Comparison of ENCODE assay signal across 11 cellular contexts in genomic region chr11:311008-311748, GRCh38. TPM values are rescaled to one million over a fixed set of nuclear protein-coding genes. Genes with fewer than 3 reads are reported as not detected.
DNase-seq lines count a peak whose midpoint lies in the region; ATAC-seq, FAIRE-seq and TF ChIP-seq lines count a peak whose summit lies in the region.
"Not testable (repeated sequence)": the region's sequence is repeated elsewhere in the genome, so short reads cannot be mapped to it uniquely, and the experiment has no call there.
"Had no signal": no experiment of that assay in that cellular context is flagged by ENCODE, and none has a peak within 500 bp of the region (broad histone marks: within the 10 kb centered on the region; RNA-seq: fewer than 3 reads in every experiment).

No MANE protein-coding gene starts in this region.

- H3K27ac Mint-ChIP-seq in activated CD8-positive, alpha-beta T cell treated with anti-CD3 and anti-CD28 coated beads for 36 hours = peak overlapping the region; percentile 91
- H3K27ac Mint-ChIP-seq in natural killer cell = peak overlapping the region; percentile 92 to 99
- peak overlapping the region; percentile 20 for H3K27ac Mint-ChIP-seq in stimulated activated naive B cell treated with anti-CD40 and anti-IgM and Interleukin-4, amounts not matched to agents 10 μg/mL and 1 μg/mL and 100 μg/mL, for 72 hours

- H3K27me3 Mint-ChIP-seq in activated CD8-positive, alpha-beta T cell treated with anti-CD3 and anti-CD28 coated beads for 36 hours; natural killer cell (ENCODE audit: low read depth in 2 of 2); stimulated activated naive B cell treated with anti-CD40 and anti-IgM and Interleukin-4, amounts not matched to agents 10 μg/mL and 1 μg/mL and 100 μg/mL, for 72 hours: not testable (repeated sequence)

- H3K9me3 ChIP-seq in BLaER1 = not testable (repeated sequence)

- not testable (repeated sequence) for H3K27ac ChIP-seq in BLaER1

- peak; percentile 32 for ATAC-seq in GM21423 (IDR thresholded peaks at IDR 0.05; ENCODE audit: unreplicated experiment)
- ATAC-seq in HG03565 (IDR thresholded peaks at IDR 0.05; ENCODE audit: unreplicated experiment) = peak; percentile 32
- ATAC-seq in activated CD8-positive, alpha-beta T cell treated with anti-CD3 and anti-CD28 coated beads for 36 hours = peak; percentile 22
- ATAC-seq in left cardiac atrium = peak; percentile 71 to 74
- ATAC-seq in natural killer cell = peak; percentile 45 to 63 (median 55)
- peak; percentile 30 to 63 for ATAC-seq in stimulated activated naive B cell treated with anti-CD40 and anti-IgM and Interleukin-4, amounts not matched to agents 10 μg/mL and 1 μg/mL and 100 μg/mL, for 72 hours (replicated peaks)

- not testable (repeated sequence) for H3K9ac ChIP-seq in BLaER1

- not testable (repeated sequence) for H3K36me3 ChIP-seq in BLaER1; bronchial epithelial cell (ENCODE audit: control insufficient read depth, insufficient read depth, low read length)

- 0 out of 2 replicates have a peak overlapping the region, but pooled peaks have one; percentile 39 for H3K4me3 ChIP-seq in BLaER1
- H3K4me3 ChIP-seq in bronchial epithelial cell (ENCODE audit: low read depth, low read length) = peak overlapping the region; percentile 13

- H3K4me2 ChIP-seq in BLaER1 = peak overlapping the region; percentile 85

- H3K27me3 ChIP-seq in BLaER1; bronchial epithelial cell (ENCODE audit: control insufficient read depth, insufficient read depth, low read length): not testable (repeated sequence)

- POLR2A ChIA-PET in activated CD8-positive, alpha-beta T cell treated with anti-CD3 and anti-CD28 coated beads for 36 hours (lab: Charles Lee) = interaction anchor here (0.8 to 2.6 kb wide), 10 partner anchors 9 to 138 kb away, joined by 3 to 18 read pairs (median 6); partner anchors contain the start of genes BET1L, PGGHG and RIC8A

- intact Hi-C loops in activated CD8-positive, alpha-beta T cell treated with anti-CD3 and anti-CD28 coated beads for 36 hours (cut with micrococcal nuclease) = loop anchor here (10.0 kb wide), 1 partner anchor 46 kb away; no protein-coding TSS in a partner anchor
- intact Hi-C loops in left cardiac atrium (cut with DNase I); natural killer cell (cut with micrococcal nuclease): not testable (repeated sequence)

- H3K9me3 Mint-ChIP-seq in activated CD8-positive, alpha-beta T cell treated with anti-CD3 and anti-CD28 coated beads for 36 hours; natural killer cell; stimulated activated naive B cell treated with anti-CD40 and anti-IgM and Interleukin-4, amounts not matched to agents 10 μg/mL and 1 μg/mL and 100 μg/mL, for 72 hours: not testable (repeated sequence)

- peak; percentile 42 for DNase-seq in activated CD8-positive, alpha-beta T cell treated with anti-CD3 and anti-CD28 coated beads for 36 hours
- not testable (repeated sequence) for DNase-seq in bronchial epithelial cell (ENCODE audit: low read depth); left cardiac atrium; natural killer cell; stimulated activated naive B cell treated with anti-CD40 and anti-IgM and Interleukin-4, amounts not matched to agents 10 μg/mL and 1 μg/mL and 100 μg/mL, for 72 hours

- H4K20me1 ChIP-seq in BLaER1 = not testable (repeated sequence)

- CTCF ChIA-PET in activated CD8-positive, alpha-beta T cell treated with anti-CD3 and anti-CD28 coated beads for 36 hours (lab: Charles Lee) = interaction anchor here (1.7 kb wide), 1 partner anchor 60 kb away, joined by 13 read pairs; no protein-coding TSS in a partner anchor

- peaks cover 73% of the 10 kb centered on the region for H3K4me1 ChIP-seq in BLaER1

- H3K4me3 Mint-ChIP-seq in activated CD8-positive, alpha-beta T cell treated with anti-CD3 and anti-CD28 coated beads for 36 hours = peak overlapping the region; percentile 83
- peak overlapping the region; percentile 97 for H3K4me3 Mint-ChIP-seq in natural killer cell
- peak overlapping the region; percentile 66 for H3K4me3 Mint-ChIP-seq in stimulated activated naive B cell treated with anti-CD40 and anti-IgM and Interleukin-4, amounts not matched to agents 10 μg/mL and 1 μg/mL and 100 μg/mL, for 72 hours

- H3K36me3 Mint-ChIP-seq in activated CD8-positive, alpha-beta T cell treated with anti-CD3 and anti-CD28 coated beads for 36 hours (ENCODE audit: low read depth) = peaks cover 38% of the 10 kb centered on the region
- H3K36me3 Mint-ChIP-seq in natural killer cell; stimulated activated naive B cell treated with anti-CD40 and anti-IgM and Interleukin-4, amounts not matched to agents 10 μg/mL and 1 μg/mL and 100 μg/mL, for 72 hours: not testable (repeated sequence)

- not testable (repeated sequence) for TF ChIP-seq CTCF in activated CD8-positive, alpha-beta T cell treated with anti-CD3 and anti-CD28 coated beads for 36 hours (IDR thresholded peaks at IDR 0.05); bronchial epithelial cell (IDR thresholded peaks at IDR 0.05; ENCODE audit: insufficient read depth, low read length, severe bottlenecking); natural killer cell (IDR thresholded peaks at IDR 0.05)

- H3K4me1 Mint-ChIP-seq in activated CD8-positive, alpha-beta T cell treated with anti-CD3 and anti-CD28 coated beads for 36 hours (ENCODE audit: low read depth) = peaks cover 30% of the 10 kb centered on the region
- H3K4me1 Mint-ChIP-seq in natural killer cell = peaks cover 61 to 62% of the 10 kb centered on the region in 2 donors
- peaks cover 51 to 57% of the 10 kb centered on the region in 2 donors for H3K4me1 Mint-ChIP-seq in stimulated activated naive B cell treated with anti-CD40 and anti-IgM and Interleukin-4, amounts not matched to agents 10 μg/mL and 1 μg/mL and 100 μg/mL, for 72 hours

- FAIRE-seq in bronchial epithelial cell (lab: Jason Lieb, UNC) = not testable (repeated sequence)

RNA-seq across cellular contexts. Expression of gene IFITM1, which starts 2.7 kb away (rescaled TPM):
- total RNA-seq in activated CD8-positive, alpha-beta T cell treated with anti-CD3 and anti-CD28 coated beads for 36 hours = 100 to 1,000 TPM; 296 to 304 TPM
- total RNA-seq in bronchial epithelial cell (1.2 and 1.8 TPM in 2 replicates), left cardiac atrium (100 to 1,000 TPM; 151 to 215 TPM), natural killer cell (100 to 1,000 TPM; 540 to 809 (median 710) TPM)

RNA-seq across cellular contexts. Expression of gene IFITM2, which starts 3.6 kb away (rescaled TPM):
- 100 to 1,000 TPM; 540 to 549 TPM for total RNA-seq in activated CD8-positive, alpha-beta T cell treated with anti-CD3 and anti-CD28 coated beads for 36 hours
- total RNA-seq in bronchial epithelial cell (1.4 and 3.7 TPM in 2 replicates), left cardiac atrium (100 to 1,000 TPM; 420 to 494 TPM), natural killer cell (1,000 to 10,000 TPM; 1,080 to 1,421 (median 1,273) TPM)

RNA-seq across cellular contexts. Expression of gene IFITM3, which starts 9.5 kb away (rescaled TPM):
- 10 to 100 TPM; 52.8 to 58.0 TPM for total RNA-seq in activated CD8-positive, alpha-beta T cell treated with anti-CD3 and anti-CD28 coated beads for 36 hours
- 4.5 and 14.5 TPM in 2 replicates for total RNA-seq in bronchial epithelial cell
- total RNA-seq in left cardiac atrium = 100 to 1,000 TPM; 669 to 779 TPM
- total RNA-seq in natural killer cell = 100 to 1,000 TPM in 1 of 3 donors, 10 to 100 TPM in 2; 64.0 to 165 (median 93.6) TPM

RNA-seq across cellular contexts. Expression of gene IFITM5, which starts 11.9 kb away (rescaled TPM):
- total RNA-seq in activated CD8-positive, alpha-beta T cell treated with anti-CD3 and anti-CD28 coated beads for 36 hours = not detected
- total RNA-seq in bronchial epithelial cell (not detected in 2 replicates), left cardiac atrium (not detected), natural killer cell (not detected)
- total RNA-seq: G401, kidney, M059J had no signal

RNA-seq across cellular contexts. Expression of gene PGGHG, which starts 22.3 kb away (rescaled TPM):
- total RNA-seq in activated CD8-positive, alpha-beta T cell treated with anti-CD3 and anti-CD28 coated beads for 36 hours = 100 to 1,000 TPM; 298 to 308 TPM
- 1.7 and 3.2 TPM in 2 replicates for total RNA-seq in bronchial epithelial cell
- total RNA-seq in left cardiac atrium = 10 to 100 TPM; 10.8 to 15.8 TPM
- 100 to 1,000 TPM; 130 to 237 (median 153) TPM for total RNA-seq in natural killer cell

Comparison
In these comparisons a context has a peak if more than half of its experiments do, and no peak if none do; other contexts are left out.
1. ATAC-seq: peak in every context shown above with its lines; median percentile 72 in left cardiac atrium; 55 in natural killer cell; 46 in stimulated activated naive B cell treated with anti-CD40 and anti-IgM and Interleukin-4, amounts not matched to agents 10 μg/mL and 1 μg/mL and 100 μg/mL, for 72 hours; 32 in GM21423; 32 in HG03565; 22 in activated CD8-positive, alpha-beta T cell treated with anti-CD3 and anti-CD28 coated beads for 36 hours.
2. H3K27ac Mint-ChIP-seq: peak in every context shown above with its lines; median percentile 96 in natural killer cell; 91 in activated CD8-positive, alpha-beta T cell treated with anti-CD3 and anti-CD28 coated beads for 36 hours; 20 in stimulated activated naive B cell treated with anti-CD40 and anti-IgM and Interleukin-4, amounts not matched to agents 10 μg/mL and 1 μg/mL and 100 μg/mL, for 72 hours.
3. RNA of gene IFITM1, which starts 2.7 kb away (total RNA-seq): 540 to 809 TPM in natural killer cell, 296 to 304 TPM in activated CD8-positive, alpha-beta T cell treated with anti-CD3 and anti-CD28 coated beads for 36 hours and 151 to 215 TPM in left cardiac atrium; 1.2 to 1.8 TPM in bronchial epithelial cell; every median in the first group is over 10 times any median in the second.
4. RNA of gene IFITM2, which starts 3.6 kb away (total RNA-seq): 1,080 to 1,421 TPM in natural killer cell, 540 to 549 TPM in activated CD8-positive, alpha-beta T cell treated with anti-CD3 and anti-CD28 coated beads for 36 hours and 420 to 494 TPM in left cardiac atrium; 1.4 to 3.7 TPM in bronchial epithelial cell; every median in the first group is over 10 times any median in the second.
5. Peak in every context shown above with its lines, with median percentiles within 50 percentile points of each other: H3K4me3 Mint-ChIP-seq.